12 cellular contexts compared by ENCODE assay signal in genomic region chrX:149836728-149837127, GRCh38. TPM values are rescaled to one million over a fixed set of nuclear protein-coding genes. Genes with fewer than 3 reads are reported as not detected.
DNase-seq lines count a peak whose midpoint lies in the region; ATAC-seq, FAIRE-seq and TF ChIP-seq lines count a peak whose summit lies in the region.
"Not testable (repeated sequence)": the region's sequence is repeated elsewhere in the genome, so short reads cannot be mapped to it uniquely, and the experiment has no call there.
"Had no signal": no experiment of that assay in that cellular context is flagged by ENCODE, and none has a peak within 500 bp of the region (broad histone marks: within the 10 kb centered on the region; RNA-seq: fewer than 3 reads in every experiment).

No MANE protein-coding gene starts in this region.

- H3K27me3 ChIP-seq in GM23338 (ENCODE audit: insufficient read depth); H1 (replicated peaks in 1 of 4; ENCODE audit: control insufficient read depth in 3 of 4, extremely low read depth in 1 of 4, insufficient read depth in 3 of 4, low read length in 3 of 4); neural progenitor cell: not testable (repeated sequence)

- not testable (repeated sequence) for H3K18ac ChIP-seq in H1 (ENCODE audit: extremely low read depth, low read length)

- peak overlapping the region; percentile 42 for H3K4me3 ChIP-seq in GM23338
- peak overlapping the region in 1 of 4 experiments; percentile 33; a peak in 2 of 8 replicates for H3K4me3 ChIP-seq in H1 (ENCODE audit: extremely low read depth in 1 of 4, insufficient read depth in 2 of 4, low read depth in 3 of 4, low read length in 4 of 4)
- H3K4me3 ChIP-seq in neural progenitor cell: not testable (repeated sequence)

- not testable (repeated sequence) for H3K23ac ChIP-seq in H1 (ENCODE audit: insufficient read length)

- peak; percentile 26 for DNase-seq in GM23338 (ENCODE audit: low spot score)
- DNase-seq in HT-29 (ENCODE audit: low spot score): peak; percentile 18
- DNase-seq in WTC11 (ENCODE audit: low spot score); H1 (ENCODE audit: low read depth in 1 of 2, low spot score in 2 of 2): not testable (repeated sequence)
- peak; percentile 27 for DNase-seq in neural progenitor cell (ENCODE audit: low spot score)

- not testable (repeated sequence) for H4K8ac ChIP-seq in H1 (ENCODE audit: extremely low read depth, insufficient read depth, low read length)

- TF ChIP-seq POLR2A in H1 (IDR thresholded peaks at IDR 0.05; ENCODE audit: control extremely low read depth in 1 of 2, low read depth in 2 of 2, low read length in 2 of 2): not testable (repeated sequence)

- H3K23me2 ChIP-seq in H1 (ENCODE audit: low read depth, low read length): not testable (repeated sequence)

- TF ChIP-seq CTCF in GM23338 (conservative IDR thresholded peaks at IDR 0.05; ENCODE audit: low read depth in 2 of 2); WTC11 (IDR thresholded peaks at IDR 0.05); H1 (IDR thresholded peaks at IDR 0.05; ENCODE audit: control extremely low read depth in 1 of 3, insufficient read depth in 1 of 3, low read depth in 1 of 3, low read length in 3 of 3); neural progenitor cell (IDR thresholded peaks at IDR 0.05): not testable (repeated sequence)

- H3K79me2 ChIP-seq in GM23338 (replicated peaks; ENCODE audit: insufficient read depth); H1 (ENCODE audit: control insufficient read depth in 1 of 2, insufficient read depth in 2 of 2, low read length in 2 of 2); neural progenitor cell (ENCODE audit: low read depth): not testable (repeated sequence)

- not testable (repeated sequence) for H3K9me2 ChIP-seq in GM23338 (ENCODE audit: insufficient read depth)

- H4K91ac ChIP-seq in H1 (replicated peaks; ENCODE audit: insufficient read length, low read length): not testable (repeated sequence)

- CTCF ChIA-PET in WTC11 (lab: Charles Lee) (interaction anchor here (0.6 to 1.3 kb wide), 3 partner anchors 20 to 296 kb away, joined by 3 to 4 read pairs (median 4); partner anchors contain the start of genes EOLA1 and EOLA2), H1 (lab: Charles Lee; ENCODE audit: partially characterized antibody) (interaction anchor here (1.1 kb wide), 1 partner anchor 35 kb away, joined by 3 read pairs; no protein-coding TSS in a partner anchor)

- peak overlapping the region; percentile 18; the same call in 1 of the 2 replicates for H3K27ac ChIP-seq in GM23338 (ENCODE audit: low read depth)
- not testable (repeated sequence) for H3K27ac ChIP-seq in H1 (ENCODE audit: low read depth, low read length); neural progenitor cell

- ATAC-seq in GM23338: peak; percentile 59
- ATAC-seq in WTC11: peak; percentile 18; the same call in 1 of the 2 replicates

- not testable (repeated sequence) for H3K9me3 ChIP-seq in H1 (ENCODE audit: insufficient read depth in 2 of 2, low read depth in 1 of 2, low read length in 1 of 2); neural progenitor cell (ENCODE audit: low read depth)

- H3K9ac ChIP-seq in H1 (replicated peaks in 1 of 4; ENCODE audit: extremely low read depth in 1 of 4, low read depth in 3 of 4, low read length in 3 of 4); neural progenitor cell: not testable (repeated sequence)

- FAIRE-seq in H1 (lab: Jason Lieb, UNC): not testable (repeated sequence)
- peak; percentile 5 for FAIRE-seq in islet of Langerhans (lab: Jason Lieb, UNC)

- H3K79me1 ChIP-seq in H1 (ENCODE audit: low read depth, low read length): not testable (repeated sequence)

- H3K27ac Mint-ChIP-seq in GM23338, neural progenitor cell: not testable (repeated sequence)
- peak overlapping the region; percentile 82 for H3K27ac Mint-ChIP-seq in WTC11

- H3K4ac ChIP-seq in H1 (replicated peaks; ENCODE audit: insufficient read length, low read depth, low read length): not testable (repeated sequence)

- H3F3A ChIP-seq in GM23338 (replicated peaks; ENCODE audit: low read depth); neural progenitor cell (ENCODE audit: low read depth): not testable (repeated sequence)

- not testable (repeated sequence) for H2BK20ac ChIP-seq in H1 (ENCODE audit: low read length)

- H4K5ac ChIP-seq in H1 (ENCODE audit: insufficient read length, low read depth, low read length): not testable (repeated sequence)

- H2AK5ac ChIP-seq in H1 (ENCODE audit: low read depth, low read length): not testable (repeated sequence)

- H2BK15ac ChIP-seq in H1 (ENCODE audit: low read length): not testable (repeated sequence)

- peaks cover 16% of the 10 kb centered on the region for H3K9me3 Mint-ChIP-seq in GM23338
- H3K9me3 Mint-ChIP-seq in WTC11: peaks cover 15% of the 10 kb centered on the region
- not testable (repeated sequence) for H3K9me3 Mint-ChIP-seq in neural progenitor cell

- H3K4me2 ChIP-seq in GM23338 (peak overlapping the region; percentile 68), H1 (ENCODE audit: insufficient read depth in 1 of 2, low read depth in 2 of 2, low read length in 2 of 2) (peak overlapping the region; percentile 38 to 41; a peak in 3 of 4 replicates)
- H3K4me2 ChIP-seq in neural progenitor cell: not testable (repeated sequence)

- POLR2A ChIA-PET in WTC11 (lab: Charles Lee): interaction anchor here (1.3 kb wide), 1 partner anchor 103 kb away, joined by 4 read pairs; no protein-coding TSS in a partner anchor
- POLR2A ChIA-PET in H1 (lab: Charles Lee; ENCODE audit: partially characterized antibody): not testable (repeated sequence)

- H3K14ac ChIP-seq in H1 (ENCODE audit: insufficient read length): not testable (repeated sequence)

- not testable (repeated sequence) for H4K20me1 ChIP-seq in GM23338 (replicated peaks; ENCODE audit: insufficient read depth); H1 (replicated peaks in 1 of 2; ENCODE audit: control insufficient read depth in 1 of 2, insufficient read depth in 2 of 2, low read length in 2 of 2); neural progenitor cell (ENCODE audit: low read depth)

- 45% methylated on average over 2 of the region's 5 CpGs; no CpG with 5 or more reads in 1 of the 2 experiments for WGBS in H1 (ENCODE audit: extremely low coverage in 1 of 2, insufficient coverage in 1 of 2, insufficient read length in 1 of 2, insufficient replicate concordance in 2 of 2, low coverage in 1 of 2, low lambda C conversion rate in 2 of 2, missing lambda C conversion rate in 1 of 2), 2 experiments

- H3K36me3 Mint-ChIP-seq in GM23338 (ENCODE audit: low read depth): peaks cover 15% of the 10 kb centered on the region
- H3K36me3 Mint-ChIP-seq in WTC11: peaks cover 15% of the 10 kb centered on the region
- not testable (repeated sequence) for H3K36me3 Mint-ChIP-seq in neural progenitor cell

- not testable (repeated sequence) for H2BK12ac ChIP-seq in H1 (ENCODE audit: low read depth, low read length)

- not testable (repeated sequence) for TF ChIP-seq RAD21 in H1 (IDR thresholded peaks at IDR 0.05 in 1 of 2, conservative IDR thresholded peaks at IDR 0.05 in 1 of 2; ENCODE audit: low read depth in 2 of 2, low read length in 2 of 2)

- not testable (repeated sequence) for H2BK120ac ChIP-seq in H1 (replicated peaks; ENCODE audit: low read depth, low read length)

- not testable (repeated sequence) for H2AFZ ChIP-seq in GM23338; H1 (ENCODE audit: low read length); neural progenitor cell (replicated peaks)

- not testable (repeated sequence) for H3K56ac ChIP-seq in H1 (replicated peaks; ENCODE audit: insufficient read length, low read depth, low read length)

- not testable (repeated sequence) for H2BK5ac ChIP-seq in H1 (ENCODE audit: low read depth, low read length)

- TF ChIP-seq EP300 in H1 (IDR thresholded peaks at IDR 0.05; ENCODE audit: borderline replicate concordance in 1 of 2, low read depth in 2 of 2, low read length in 2 of 2): not testable (repeated sequence)

- H3K27me3 Mint-ChIP-seq in GM23338 (ENCODE audit: insufficient read depth, low read depth, poor library complexity); neural progenitor cell (ENCODE audit: insufficient read depth, low read depth): not testable (repeated sequence)
- H3K27me3 Mint-ChIP-seq in WTC11 (ENCODE audit: low read depth): peaks cover 19% of the 10 kb centered on the region

- H3K4me1 Mint-ChIP-seq in GM23338 (peaks cover 39% of the 10 kb centered on the region), WTC11 (peaks cover 53% of the 10 kb centered on the region)
- H3K4me1 Mint-ChIP-seq in neural progenitor cell: not testable (repeated sequence)

- H3K4me1 ChIP-seq in GM23338 (ENCODE audit: insufficient read depth) (peaks cover 34% of the 10 kb centered on the region), neural progenitor cell (peaks cover 17% of the 10 kb centered on the region)
- H3K4me1 ChIP-seq in H1 (replicated peaks in 1 of 4; ENCODE audit: control insufficient read depth in 3 of 4, insufficient read depth in 4 of 4, low read length in 3 of 4): not testable (repeated sequence)

- H3K36me3 ChIP-seq in GM23338 (ENCODE audit: insufficient read depth); H1 (ENCODE audit: control insufficient read depth in 2 of 4, insufficient read depth in 4 of 4, low read length in 3 of 4); neural progenitor cell: not testable (repeated sequence)

- H3K4me3 Mint-ChIP-seq in GM23338: peak overlapping the region; percentile 15; the same call in 1 of the 3 replicates
- H3K4me3 Mint-ChIP-seq in WTC11: peak overlapping the region; percentile 47
- H3K4me3 Mint-ChIP-seq in neural progenitor cell: not testable (repeated sequence)

RNA-seq across cellular contexts. Expression of gene MAGEA8, which starts 44.3 kb away (rescaled TPM):
- total RNA-seq in GM23338 (2014; rRNA removed; shearing (Covaris generic)): not detected in 2 replicates
- polyA plus RNA-seq in GM23338 (2016; fragmentation: Nextera tagmentation; extraction: Ambion mirVana) (not detected in 2 replicates), H1 (2011; rRNA removed) (not detected in 2 replicates)
- not detected in 2 replicates for total RNA-seq in HT-29 (2014; rRNA removed; shearing (Covaris generic))
- total RNA-seq in WTC11 (2021) (not detected in 3 replicates), neural progenitor cell (ENCODE audit: low replicate concordance) (not detected in 2 replicates)
- not detected in 2 replicates for total RNA-seq in H1 (2021; fragmentation: NEBNext Ultra II Directional; extraction: Animal tissue kit (Norgen Biotek cat#: 25700))
- not detected for polyA plus RNA-seq in H1 (2011; cell fraction: cytosol; rRNA removed)
- not detected for polyA plus RNA-seq in H1 (2011; cell fraction: nucleus; rRNA removed)
- polyA plus RNA-seq in H1 (2012, experiment 1 of 2): 0.09 to 0.13 TPM in 2 of 4 replicates, not detected in the others
- not detected for polyA plus RNA-seq in H1 (2012, experiment 2 of 2)
- not detected for polyA plus RNA-seq in H1 (2013, experiment 1 of 2)
- polyA plus RNA-seq in H1 (2013, experiment 2 of 2): not detected
- polyA minus RNA-seq in H1 (2011; rRNA and poly(A)+ RNA removed): not detected in 2 replicates
- polyA minus RNA-seq in H1 (2011; cell fraction: cytosol; rRNA and poly(A)+ RNA removed): not detected
- polyA minus RNA-seq in H1 (2011; cell fraction: nucleus; rRNA and poly(A)+ RNA removed): not detected
- total RNA-seq: CD4-positive, alpha-beta T cell; CD8-positive, alpha-beta memory T cell; GM12878; HFFc6 had no signal
- polyA plus RNA-seq: A549; CD14-positive monocyte; CD8-positive, alpha-beta memory T cell had no signal

RNA-seq across cellular contexts. Expression of gene MAGEA9, which starts 55.0 kb away (rescaled TPM):
- total RNA-seq in GM23338 (2014; rRNA removed; shearing (Covaris generic)): not detected in 2 replicates
- not detected in 2 replicates for polyA plus RNA-seq in GM23338 (2016; fragmentation: Nextera tagmentation; extraction: Ambion mirVana)
- not detected in 2 replicates for total RNA-seq in HT-29 (2014; rRNA removed; shearing (Covaris generic))
- not detected in 3 replicates for total RNA-seq in WTC11 (2021)
- total RNA-seq in H1 (2021; fragmentation: NEBNext Ultra II Directional; extraction: Animal tissue kit (Norgen Biotek cat#: 25700)): not detected in 2 replicates
- not detected in 2 replicates for polyA plus RNA-seq in H1 (2011; rRNA removed)
- polyA plus RNA-seq in H1 (2011; cell fraction: cytosol; rRNA removed): not detected
- polyA plus RNA-seq in H1 (2011; cell fraction: nucleus; rRNA removed): not detected
- polyA plus RNA-seq in H1 (2012, experiment 1 of 2): not detected in 4 replicates
- not detected for polyA plus RNA-seq in H1 (2012, experiment 2 of 2)
- polyA plus RNA-seq in H1 (2013, experiment 1 of 2): not detected
- not detected for polyA plus RNA-seq in H1 (2013, experiment 2 of 2)
- polyA minus RNA-seq in H1 (2011; rRNA and poly(A)+ RNA removed): not detected in 2 replicates
- not detected for polyA minus RNA-seq in H1 (2011; cell fraction: cytosol; rRNA and poly(A)+ RNA removed)
- polyA minus RNA-seq in H1 (2011; cell fraction: nucleus; rRNA and poly(A)+ RNA removed): not detected
- total RNA-seq in neural progenitor cell (ENCODE audit: low replicate concordance): not detected in 2 replicates
- total RNA-seq: CD4-positive, alpha-beta T cell; CD8-positive, alpha-beta memory T cell; GM12878; HFFc6 had no signal
- polyA plus RNA-seq: A549; CD14-positive monocyte; CD8-positive, alpha-beta memory T cell; GM12878 had no signal
